Comparison of ENCODE assay signal across 11 cellular contexts in genomic region chr20:19935842-19936241, GRCh38.
DNase-seq lines count a peak whose midpoint lies in the region; ATAC-seq, FAIRE-seq and TF ChIP-seq lines count a peak whose summit lies in the region.
"Had no signal": no experiment of that assay in that cellular context is flagged by ENCODE, and none has a peak within 500 bp of the region (broad histone marks: within the 10 kb centered on the region; RNA-seq: fewer than 3 reads in every experiment).

No MANE protein-coding gene starts in this region.

- no peaks in the 10 kb centered on the region for H3K9me3 ChIP-seq in subcutaneous abdominal adipose tissue (ENCODE audit: control insufficient read depth in 5 of 5, low read length in 5 of 5)

- peaks cover 0 to 20% (median 15%) of the 10 kb centered on the region in 5 donors for H3K36me3 ChIP-seq in subcutaneous abdominal adipose tissue (ENCODE audit: control insufficient read depth in 5 of 5, insufficient read depth in 5 of 5, low read length in 5 of 5)

- CTCF ChIA-PET in RWPE1 (lab: Yijun Ruan, JAX): no interaction called here
- CTCF ChIA-PET in activated naive CD4-positive, alpha-beta T cell treated with anti-CD3 and anti-CD28 coated beads for 36 hours (lab: Charles Lee): interaction anchor here (1.2 to 1.8 kb wide), 2 partner anchors 58 to 192 kb away, joined by 3 to 6 read pairs; no protein-coding TSS in a partner anchor

- H3K27me3 Mint-ChIP-seq in activated naive CD4-positive, alpha-beta T cell treated with anti-CD3 and anti-CD28 coated beads for 36 hours (ENCODE audit: low read depth): peaks cover 10% of the 10 kb centered on the region
- peaks cover 52 to 73% of the 10 kb centered on the region in 2 donors for H3K27me3 Mint-ChIP-seq in natural killer cell treated with Interleukin-12 subunit alpha and Interleukin-12 subunit beta and Interleukin-15 and Interleukin-18, amount 100 ng/mL, for 72 hours

- H3K4me1 ChIP-seq in subcutaneous abdominal adipose tissue (ENCODE audit: control insufficient read depth in 5 of 5, insufficient read depth in 5 of 5, low read length in 5 of 5): peaks cover 37 to 87% (median 67%) of the 10 kb centered on the region in 5 donors

- H3K27ac ChIP-seq in RWPE1 (peak overlapping the region; percentile 81), subcutaneous abdominal adipose tissue (ENCODE audit: low read depth, low read length) (peak overlapping the region; percentile 73)

- no peak for TF ChIP-seq CTCF in RWPE1 (conservative IDR thresholded peaks at IDR 0.05; ENCODE audit: low read depth)

- POLR2A ChIA-PET in RWPE1 (lab: Yijun Ruan, JAX; ENCODE audit: low non-redundant PET): interaction anchor here (2.0 kb wide), 1 partner anchor 40 kb away, joined by 10 read pairs; no protein-coding TSS in a partner anchor

- peak overlapping the region; percentile 38 to 76 (median 65) for H3K4me3 ChIP-seq in subcutaneous abdominal adipose tissue (ENCODE audit: low read depth in 1 of 5, low read length in 5 of 5)

- DNase-seq in GM12891 (ENCODE audit: insufficient read length, low spot score) (no peak), RWPE1 (ENCODE audit: low spot score) (peak; percentile 42), iPS-NIHi11 (ENCODE audit: low spot score) (peak; percentile 38), HTR-8/SVneo (ENCODE audit: insufficient read length, low spot score) (no peak), dermis blood vessel endothelial cell (no peak)
- no peak for DNase-seq in activated naive CD4-positive, alpha-beta T cell treated with anti-CD3 and anti-CD28 coated beads for 36 hours
- DNase-seq in natural killer cell treated with Interleukin-12 subunit alpha and Interleukin-12 subunit beta and Interleukin-15 and Interleukin-18, amount 100 ng/mL, for 72 hours (ENCODE audit: low spot score): no peak
- DNase-seq: NK-92 treated with Interleukin-12 subunit alpha and Interleukin-12 subunit beta, amount 100 ng/mL, for 24 hours; stimulated activated naive CD8-positive, alpha-beta T cell treated with anti-CD3 and anti-CD28 coated beads, Interleukin-15, amount 100 ng/mL, for 72 hours had no signal

- H3K9ac ChIP-seq in subcutaneous abdominal adipose tissue (ENCODE audit: low read length in 5 of 5): peak overlapping the region in 3 of 5 donors; percentile 6 to 66 (median 35)

- no peak for ATAC-seq in natural killer cell treated with Interleukin-12 subunit alpha and Interleukin-12 subunit beta and Interleukin-15 and Interleukin-18, amount 100 ng/mL, for 72 hours
- ATAC-seq: stimulated activated naive CD8-positive, alpha-beta T cell treated with anti-CD3 and anti-CD28 coated beads, Interleukin-15, amount 100 ng/mL, for 72 hours had no signal

- TF ChIP-seq POLR2A in GM12891 (IDR thresholded peaks at IDR 0.05; ENCODE audit: low read depth, low read length): no peak

- H3K4me1 Mint-ChIP-seq in activated naive CD4-positive, alpha-beta T cell treated with anti-CD3 and anti-CD28 coated beads for 36 hours (ENCODE audit: low read depth): peaks cover 17% of the 10 kb centered on the region
- H3K4me1 Mint-ChIP-seq in natural killer cell treated with Interleukin-12 subunit alpha and Interleukin-12 subunit beta and Interleukin-15 and Interleukin-18, amount 100 ng/mL, for 72 hours (ENCODE audit: low read depth in 2 of 2): peaks cover 26 to 35% of the 10 kb centered on the region in 2 donors

- intact Hi-C loops in activated naive CD4-positive, alpha-beta T cell treated with anti-CD3 and anti-CD28 coated beads for 36 hours (cut with micrococcal nuclease): loop anchor here (5.0 kb wide), 1 partner anchor 61 kb away; no protein-coding TSS in a partner anchor

- H3K27ac Mint-ChIP-seq in activated naive CD4-positive, alpha-beta T cell treated with anti-CD3 and anti-CD28 coated beads for 36 hours: no peak overlapping the region
- no peak overlapping the region for H3K27ac Mint-ChIP-seq in natural killer cell treated with Interleukin-12 subunit alpha and Interleukin-12 subunit beta and Interleukin-15 and Interleukin-18, amount 100 ng/mL, for 72 hours
- H3K27ac Mint-ChIP-seq: activated T-helper 2 cell treated with anti-CD3 and anti-CD28 coated beads, Interferon-gamma antibody, Interleukin-2, Interleukin-4, amounts not matched to agents 10 μg/mL and 5 μg/mL and 100 μg/mL, durations not matched to agents 14 hours and 24 hours and 36 hours; stimulated activated naive CD8-positive, alpha-beta T cell treated with anti-CD3 and anti-CD28 coated beads, Interleukin-15, amount 100 ng/mL, for 72 hours had no signal

- H3K27me3 ChIP-seq in subcutaneous abdominal adipose tissue (ENCODE audit: control insufficient read depth in 5 of 5, insufficient read depth in 4 of 5, low read length in 5 of 5): no peaks in the 10 kb centered on the region

- FAIRE-seq in GM12891 (lab: Jason Lieb, UNC): no peak
- FAIRE-seq in HTR-8/SVneo (lab: Jason Lieb, UNC): no peak

- no peaks in the 10 kb centered on the region for H3K36me3 Mint-ChIP-seq in activated naive CD4-positive, alpha-beta T cell treated with anti-CD3 and anti-CD28 coated beads for 36 hours (ENCODE audit: low read depth)
- H3K36me3 Mint-ChIP-seq in natural killer cell treated with Interleukin-12 subunit alpha and Interleukin-12 subunit beta and Interleukin-15 and Interleukin-18, amount 100 ng/mL, for 72 hours: no peaks in the 10 kb centered on the region

- no peak overlapping the region for H3K4me3 Mint-ChIP-seq in activated naive CD4-positive, alpha-beta T cell treated with anti-CD3 and anti-CD28 coated beads for 36 hours
- H3K4me3 Mint-ChIP-seq in natural killer cell treated with Interleukin-12 subunit alpha and Interleukin-12 subunit beta and Interleukin-15 and Interleukin-18, amount 100 ng/mL, for 72 hours: no peak overlapping the region
- H3K4me3 Mint-ChIP-seq: stimulated activated naive CD8-positive, alpha-beta T cell treated with anti-CD3 and anti-CD28 coated beads, Interleukin-15, amount 100 ng/mL, for 72 hours had no signal

- no peaks in the 10 kb centered on the region for H3K9me3 Mint-ChIP-seq in activated naive CD4-positive, alpha-beta T cell treated with anti-CD3 and anti-CD28 coated beads for 36 hours
- no peaks in the 10 kb centered on the region for H3K9me3 Mint-ChIP-seq in natural killer cell treated with Interleukin-12 subunit alpha and Interleukin-12 subunit beta and Interleukin-15 and Interleukin-18, amount 100 ng/mL, for 72 hours
- H3K9me3 Mint-ChIP-seq: activated T-helper 2 cell treated with anti-CD3 and anti-CD28 coated beads, Interferon-gamma antibody, Interleukin-2, Interleukin-4, amounts not matched to agents 10 μg/mL and 5 μg/mL and 100 μg/mL, durations not matched to agents 14 hours and 24 hours and 36 hours; stimulated activated naive CD8-positive, alpha-beta T cell treated with anti-CD3 and anti-CD28 coated beads, Interleukin-15, amount 100 ng/mL, for 72 hours had no signal

TF ChIP-seq in GM12891, 5 proteins besides CTCF, POLR2A, EP300 and RAD21:
- TF ChIP-seq SPI1 (IDR thresholded peaks at IDR 0.05; ENCODE audit: low read depth, low read length): no peak
- TF ChIP-seq PAX5 (IDR thresholded peaks at IDR 0.05; ENCODE audit: insufficient read depth, low read length, severe bottlenecking): no peak
- TF ChIP-seq POLR2AphosphoS5 (IDR thresholded peaks at IDR 0.05; ENCODE audit: low read depth, low read length): peak; percentile 50; the same call in 1 of the 2 replicates
- TF ChIP-seq POU2F2 (IDR thresholded peaks at IDR 0.05; ENCODE audit: low read depth, low read length): no peak
- TF ChIP-seq TAF1 (IDR thresholded peaks at IDR 0.05; ENCODE audit: low read depth, low read length): no peak

Comparison
In these comparisons a context has a peak if more than half of its experiments do, and no peak if none do; other contexts are left out.
1. DNase-seq: peak in RWPE1 (single experiment) and iPS-NIHi11 (single experiment); none in GM12891 (single experiment), activated naive CD4-positive, alpha-beta T cell treated with anti-CD3 and anti-CD28 coated beads for 36 hours (single experiment), HTR-8/SVneo (single experiment), natural killer cell treated with Interleukin-12 subunit alpha and Interleukin-12 subunit beta and Interleukin-15 and Interleukin-18, amount 100 ng/mL, for 72 hours (single experiment) and dermis blood vessel endothelial cell (single experiment).